ENCODE assay signal across 35 cellular contexts in genomic region chr19:43490759-43491158, GRCh38. TPM values are rescaled to one million over a fixed set of nuclear protein-coding genes. Genes with fewer than 3 reads are reported as not detected.
"Had no signal": no experiment of that assay in that cellular context is flagged by ENCODE, and none has a peak within 500 bp of the region (broad histone marks: within the 10 kb centered on the region; RNA-seq: fewer than 3 reads in every experiment).

No MANE protein-coding gene starts in this region.

- H3K4me3 Mint-ChIP-seq: immature natural killer cell; mesothelial cell of epicardium; natural killer cell; nephron progenitor cell; neural progenitor cell; stimulated activated memory B cell treated with anti-CD40 and anti-IgM and Interleukin-4, amounts not matched to agents 10 μg/mL and 1 μg/mL and 100 μg/mL, for 72 hours had no signal

- H3K36me3 Mint-ChIP-seq: natural killer cell, neural progenitor cell had no signal

- H3K27me3 Mint-ChIP-seq: naive B cell; progenitor cell of endocrine pancreas; stimulated activated memory B cell treated with anti-CD40 and anti-IgM and Interleukin-4, amounts not matched to agents 10 μg/mL and 1 μg/mL and 100 μg/mL, for 72 hours had no signal

- H3K27me3 ChIP-seq: left lung, neural progenitor cell, neutrophil, ovary, right atrium auricular region, right lobe of liver, stomach, testis, thyroid gland, transverse colon, upper lobe of left lung, vagina had no signal

- FAIRE-seq: islet of Langerhans had no signal

- H3K9ac ChIP-seq: neural progenitor cell had no signal

- H3K4me1 ChIP-seq: lower lobe of right lung, neural progenitor cell, right atrium auricular region, stomach, testis, thyroid gland, transverse colon, upper lobe of left lung, vagina had no signal

- H2AFZ ChIP-seq: neural progenitor cell had no signal

- ATAC-seq: left cardiac atrium; left lung; lower lobe of right lung; natural killer cell; stimulated activated memory B cell treated with anti-CD40 and anti-IgM and Interleukin-4, amounts not matched to agents 10 μg/mL and 1 μg/mL and 100 μg/mL, for 72 hours; stimulated activated naive CD8-positive, alpha-beta T cell treated with anti-CD3 and anti-CD28 coated beads, Interleukin-15, Interleukin-2, amounts not matched to agents 100 U/mL and 50 U/mL, for 24 hours had no signal

- H3K4me1 Mint-ChIP-seq: immature natural killer cell, mesothelial cell of epicardium, natural killer cell, neural progenitor cell had no signal

- H3K9me3 Mint-ChIP-seq: immature natural killer cell; mesothelial cell of epicardium; naive B cell; natural killer cell; nephron progenitor cell; neural progenitor cell; stimulated activated memory B cell treated with anti-CD40 and anti-IgM and Interleukin-4, amounts not matched to agents 10 μg/mL and 1 μg/mL and 100 μg/mL, for 72 hours had no signal

- H3K9me3 ChIP-seq: left lung, lower lobe of right lung, neutrophil, ovary, right atrium auricular region, right lobe of liver, stomach, testis, thyroid gland, transverse colon, upper lobe of left lung, vagina had no signal

- H3K4me3 ChIP-seq: left lung, lower lobe of right lung, neural progenitor cell, ovary, right atrium auricular region, right lobe of liver, smooth muscle cell, stomach, testis, thyroid gland, transverse colon, upper lobe of left lung, vagina had no signal

- H3K4me2 ChIP-seq: neural progenitor cell, smooth muscle cell had no signal

- H3K27ac Mint-ChIP-seq: mesothelial cell of epicardium; natural killer cell; neural progenitor cell; stimulated activated memory B cell treated with anti-CD40 and anti-IgM and Interleukin-4, amounts not matched to agents 10 μg/mL and 1 μg/mL and 100 μg/mL, for 72 hours had no signal

- DNase-seq: hypothalamus; immature natural killer cell; left cardiac atrium; left lung; lower lobe of right lung; mammary epithelial cell; mesendoderm; naive B cell; natural killer cell; nephron progenitor cell; occipital lobe; ovary; right lobe of liver; stimulated activated CD4-positive, alpha-beta T cell treated with anti-CD3 and anti-CD28 coated beads, Interleukin-1b, Interleukin-23, amount 100 ng/mL, for 48 hours; stimulated activated CD4-positive, alpha-beta T cell treated with anti-CD3 and anti-CD28 coated beads, Interleukin-2, amount 100 ng/mL, for 48 hours; stimulated activated CD4-positive, alpha-beta T cell treated with anti-CD3 and anti-CD28 coated beads, Interleukin-4, amount 100 ng/mL, for 4 hours; stimulated activated CD8-positive, alpha-beta memory T cell treated with anti-CD3 and anti-CD28 coated beads, Interleukin-4, amount 100 ng/mL, for 48 hours; stimulated activated naive CD8-positive, alpha-beta T cell treated with anti-CD3 and anti-CD28 coated beads, Interleukin-15, Interleukin-2, amounts not matched to agents 100 U/mL and 50 U/mL, for 24 hours; stomach; testis; thyroid gland; transverse colon; upper lobe of left lung had no signal

- H3K27ac ChIP-seq: left lung, lower lobe of right lung, neural progenitor cell, neutrophil, ovary, right atrium auricular region, stomach, testis, thyroid gland, transverse colon, upper lobe of left lung, vagina had no signal

- H3K36me3 ChIP-seq: neural progenitor cell, ovary, thyroid gland had no signal

RNA-seq across cellular contexts. Expression of gene LYPD3, which starts 25.4 kb away (rescaled TPM):
- total RNA-seq: occipital lobe, pulmonary artery endothelial cell, skeletal muscle tissue had no signal

RNA-seq across cellular contexts. Expression of gene ZNF575, which starts 42.2 kb away (rescaled TPM):
- total RNA-seq: kidney epithelial cell, skeletal muscle tissue had no signal
